ENCODE assay signal across 23 cellular contexts in the genomic region with DNA sequence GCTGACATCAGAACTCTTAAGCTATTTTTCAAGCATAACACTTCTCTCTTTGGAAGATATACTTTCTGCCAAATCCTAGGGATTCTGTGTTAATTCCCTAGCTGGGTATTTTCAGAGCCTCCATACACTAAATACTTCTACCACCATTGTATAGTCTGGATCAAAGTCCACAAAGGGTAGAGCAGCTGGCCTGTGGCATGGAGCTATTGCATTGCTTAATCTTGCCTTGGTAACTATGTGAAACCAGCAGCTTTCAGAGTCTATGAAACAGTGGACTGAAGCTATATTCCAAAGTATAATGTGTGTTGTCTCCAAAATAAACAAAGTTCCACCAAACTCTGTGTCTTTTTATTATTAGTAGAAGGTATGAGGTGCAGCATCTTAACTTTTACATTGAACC.
"Had no signal": no experiment of that assay in that cellular context is flagged by ENCODE, and none has a peak within 500 bp of the region (broad histone marks: within the 10 kb centered on the region; RNA-seq: fewer than 3 reads in every experiment).

No MANE protein-coding gene starts in this region.

- H3K9ac ChIP-seq: KMS-11, SK-N-SH had no signal

- H3K9me3 ChIP-seq: SJCRH30, SK-N-SH had no signal

- H3K4me3 ChIP-seq: SJCRH30 had no signal

- ATAC-seq: activated CD4-positive, CD25-positive, alpha-beta regulatory T cell treated with anti-CD3 and anti-CD28 coated beads, Interleukin-2, amount 50 U/mL, for 24 hours; activated CD8-positive, alpha-beta T cell treated with anti-CD3 and anti-CD28 coated beads for 36 hours; activated T-cell treated with anti-CD3 and anti-CD28 coated beads, Interleukin-2, amount 50 U/mL, for 72 hours; Panc1 had no signal

- H3K4me1 ChIP-seq: SJCRH30 had no signal

- H3K27ac ChIP-seq: KMS-11, SJCRH30 had no signal

- H3K36me3 ChIP-seq: SJCRH30 had no signal

- DNase-seq: activated CD4-positive, alpha-beta T cell treated with anti-CD3 and anti-CD28 coated beads for 4 hours; activated CD8-positive, alpha-beta memory T cell treated with anti-CD3 and anti-CD28 coated beads, Interleukin-2, amount 50 U/mL, for 4 hours; activated CD8-positive, alpha-beta T cell treated with anti-CD3 and anti-CD28 coated beads for 36 hours; activated gamma-delta T cell treated with Interleukin-2 at 50 U/mL for 16 hours; activated naive CD4-positive, alpha-beta T cell treated with anti-CD3 and anti-CD28 coated beads, Interleukin-2, amount 10 ng/mL, durations not matched to agents 7 days and 5 days; activated naive CD8-positive, alpha-beta T cell treated with anti-CD3 and anti-CD28 coated beads for 36 hours; activated T-cell treated with anti-CD3 and anti-CD28 coated beads, Interleukin-2, amount 50 U/mL, for 72 hours; cerebellar nuclear complex; MV-4-11; NCI-H1105; NCI-H1436; NCI-H187 treated with DMSO at 0.1 percent for 48 hours; NCI-H2081 treated with DMSO at 0.1 percent for 48 hours; NCI-H446; NCI-H82; OCI-M1; Right ventricle myocardium superior; RPMI8226; SK-N-SH had no signal

- H3K27me3 ChIP-seq: SJCRH30 had no signal

- H3K4me2 ChIP-seq: KMS-11, SK-N-SH had no signal
